15 cellular contexts compared by ENCODE assay signal in the genomic region with DNA sequence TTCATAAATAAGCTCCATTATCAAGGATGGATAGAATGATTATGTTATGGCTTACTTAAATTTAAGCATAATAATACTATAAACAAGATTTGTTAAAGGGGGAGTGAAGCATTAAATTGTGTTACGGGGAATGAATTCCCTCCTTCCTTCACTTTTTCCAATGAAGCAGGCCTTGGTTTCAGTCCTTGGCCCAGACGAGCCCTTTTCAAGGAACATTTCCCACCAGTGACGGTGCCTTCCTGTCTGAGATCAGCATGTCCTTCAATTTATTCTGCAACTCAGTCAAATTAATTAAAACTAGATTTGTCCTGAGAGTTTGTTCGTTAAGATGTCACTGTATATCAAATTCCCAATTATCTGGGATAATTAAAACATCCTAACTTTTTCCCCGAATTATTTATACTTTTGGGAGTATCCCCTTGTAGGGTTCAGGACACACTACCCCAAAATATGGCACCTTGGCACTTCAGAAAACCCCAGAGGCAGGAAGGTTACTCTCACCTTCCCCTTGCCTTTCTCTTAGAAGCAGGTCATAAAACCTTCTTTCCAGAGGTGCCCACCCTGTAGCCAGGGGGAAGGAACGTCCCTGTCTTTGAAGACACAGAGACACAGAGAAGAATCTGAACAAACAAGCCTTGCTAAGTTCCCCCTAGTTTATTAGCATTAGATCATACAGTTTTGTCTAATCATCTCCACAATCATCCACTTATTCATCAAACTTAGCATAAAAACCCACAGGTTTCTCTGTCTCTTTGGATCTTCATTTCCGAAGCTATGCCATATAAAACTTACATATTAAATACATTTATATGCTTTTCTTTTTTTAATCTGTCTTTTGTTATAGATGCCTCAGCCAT.
DNase-seq lines count a peak whose midpoint lies in the region; ATAC-seq lines count a peak whose summit lies in the region.
"Had no signal": no experiment of that assay in that cellular context is flagged by ENCODE, and none has a peak within 500 bp of the region (broad histone marks: within the 10 kb centered on the region; RNA-seq: fewer than 3 reads in every experiment).

No MANE protein-coding gene starts in this region.

- H3K9me3 ChIP-seq in MG63 (no peaks in the 10 kb centered on the region), trophoblast cell (ENCODE audit: insufficient read depth, low read depth, low read length) (no peaks in the 10 kb centered on the region)

- H3K79me1 ChIP-seq in trophoblast cell (ENCODE audit: low read length) = peaks cover 12% of the 10 kb centered on the region

- peak overlapping the region; percentile 89 for H3K27ac ChIP-seq in ACC112 (ENCODE audit: low read depth, low read length)
- peak overlapping the region; percentile 100 for H3K27ac ChIP-seq in epithelial cell of prostate
- H3K27ac ChIP-seq in trophoblast cell (ENCODE audit: low read depth, low read length) = no peak overlapping the region

- no peak overlapping the region for H2BK5ac ChIP-seq in trophoblast cell (ENCODE audit: low read depth, low read length, poor library complexity)

- in situ Hi-C loops in KBM-7 (cut with MboI; ENCODE audit: low pct_unique_long_range_greater_than_20kb, low sequenced_read_pairs) = no loop called here

- ATAC-seq in GM21367 (IDR thresholded peaks at IDR 0.05; ENCODE audit: unreplicated experiment) = no peak
- ATAC-seq: activated CD8-positive, alpha-beta memory T cell treated with anti-CD3 and anti-CD28 coated beads, Interleukin-2, amount 10 ng/mL, durations not matched to agents 7 days and 5 days; stimulated activated naive CD8-positive, alpha-beta T cell treated with anti-CD3 and anti-CD28 coated beads, Interleukin-15, amount 100 ng/mL, for 72 hours had no signal

- H4K8ac ChIP-seq in trophoblast cell (ENCODE audit: low read depth, low read length) = no peak overlapping the region

- H4K12ac ChIP-seq in trophoblast cell (ENCODE audit: low read depth, low read length) = no peak overlapping the region

- H3K79me2 ChIP-seq in ACC112 (ENCODE audit: control insufficient read depth, insufficient read depth, low read length, unreplicated experiment) (peaks cover 3% of the 10 kb centered on the region), trophoblast cell (ENCODE audit: control insufficient read depth, insufficient read depth, low read length, poor library complexity) (no peaks in the 10 kb centered on the region)

- H3K36me3 ChIP-seq in ACC112 (ENCODE audit: insufficient read depth, low read length) (no peaks in the 10 kb centered on the region), MG63 (no peaks in the 10 kb centered on the region), trophoblast cell (ENCODE audit: control insufficient read depth in 1 of 2, insufficient read depth in 2 of 2, low read length in 2 of 2) (no peaks in the 10 kb centered on the region)

- no peak overlapping the region for H3K14ac ChIP-seq in trophoblast cell (ENCODE audit: low read length)

- H4K91ac ChIP-seq in trophoblast cell (ENCODE audit: low read depth, low read length) = peak overlapping the region; percentile 50

- intact Hi-C loops in posterior vena cava (cut with DNase I) = no loop called here

- H3K27me3 ChIP-seq in ACC112 (ENCODE audit: insufficient read depth, low read length) (no peaks in the 10 kb centered on the region), MG63 (no peaks in the 10 kb centered on the region), trophoblast cell (ENCODE audit: insufficient read depth, low read length) (no peaks in the 10 kb centered on the region)

- H2AK5ac ChIP-seq in trophoblast cell (ENCODE audit: low read length) = peak overlapping the region; percentile 59

- no peak overlapping the region for H2AFZ ChIP-seq in ACC112 (ENCODE audit: low read length, unreplicated experiment)
- H2AFZ ChIP-seq in trophoblast cell (ENCODE audit: insufficient read depth, low read length, poor library complexity) = no peak overlapping the region

- no peak overlapping the region for H3K18ac ChIP-seq in trophoblast cell (ENCODE audit: low read length)

- H3K4me1 ChIP-seq in ACC112 (ENCODE audit: control insufficient read depth, insufficient read depth, low read length, unreplicated experiment) (peaks cover 65% of the 10 kb centered on the region), trophoblast cell (ENCODE audit: control insufficient read depth in 1 of 2, insufficient read depth in 2 of 2, low read length in 2 of 2) (peaks cover 8 to 17% of the 10 kb centered on the region in 2 experiments)

- no peak overlapping the region for H3K4me2 ChIP-seq in trophoblast cell (ENCODE audit: low read length)

- no peak overlapping the region for H3K4ac ChIP-seq in trophoblast cell (ENCODE audit: low read depth, low read length)

- no CpG with 5 or more reads among the region's 7 CpGs for WGBS in trophoblast cell (ENCODE audit: extremely low coverage, insufficient coverage, insufficient read length)

- H3K9ac ChIP-seq in trophoblast cell (ENCODE audit: low read length) = no peak overlapping the region

- no peak overlapping the region for H3K23ac ChIP-seq in trophoblast cell (ENCODE audit: low read length)

- peak overlapping the region; percentile 38; the same call in 1 of the 2 replicates for H3K4me3 ChIP-seq in ACC112 (ENCODE audit: low read depth, low read length)
- peak overlapping the region; percentile 11; the same call in 1 of the 2 replicates for H3K4me3 ChIP-seq in MG63
- no peak overlapping the region for H3K4me3 ChIP-seq in trophoblast cell (ENCODE audit: low read depth, low read length)

- H2BK12ac ChIP-seq in trophoblast cell (ENCODE audit: low read length) = peak overlapping the region; percentile 85

- DNase-seq in MG63 (no peak), epithelial cell of prostate (ENCODE audit: low read depth, low spot score) (no peak), trophoblast cell (no peak), posterior vena cava (ENCODE audit: low spot score) (no peak), KBM-7 (no peak), nucleus accumbens (lab: John Stamatoyannopoulos, UW) (no peak)
- DNase-seq: activated CD4-positive, alpha-beta T cell treated with anti-CD3 and anti-CD28 coated beads for 1 hour; activated CD8-positive, alpha-beta memory T cell treated with anti-CD3 and anti-CD28 coated beads, Interleukin-2, amount 10 ng/mL, durations not matched to agents 7 days and 5 days; activated gamma-delta T cell treated with Interleukin-2 at 50 U/mL for 16 hours; COR-L47; NCI-H2171 treated with DMSO at 0.1 percent for 48 hours; NK-92 treated with Interleukin-12 subunit alpha and Interleukin-12 subunit beta, amount 100 ng/mL, for 24 hours; stimulated activated naive CD8-positive, alpha-beta T cell treated with anti-CD3 and anti-CD28 coated beads, Interleukin-15, amount 100 ng/mL, for 72 hours had no signal

- no peak overlapping the region for H2BK120ac ChIP-seq in trophoblast cell (ENCODE audit: insufficient read depth, low read length, poor library complexity)
